ENCODE assay signal across 24 cellular contexts in the genomic region with DNA sequence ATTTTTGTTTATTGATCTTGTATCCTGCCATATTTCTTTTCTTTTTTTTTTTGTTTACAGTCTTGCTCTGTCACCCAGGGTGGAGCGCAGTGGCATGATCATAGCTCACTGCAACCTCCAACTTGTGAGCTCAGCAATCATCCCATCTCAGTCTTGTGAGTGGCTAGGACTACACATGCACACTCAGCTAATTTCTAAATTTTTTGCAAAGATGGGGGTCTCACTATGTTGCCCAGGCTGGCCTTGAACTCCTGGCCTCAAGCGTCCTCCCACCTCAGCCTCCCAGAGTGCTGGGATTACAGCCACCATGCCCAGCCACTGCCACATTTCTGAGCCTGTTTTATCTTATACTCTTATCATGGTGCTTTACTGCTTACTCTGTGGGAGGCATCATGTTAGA. TPM values are rescaled to one million over a fixed set of nuclear protein-coding genes. Genes with fewer than 3 reads are reported as not detected.
DNase-seq lines count a peak whose midpoint lies in the region; ATAC-seq, FAIRE-seq and TF ChIP-seq lines count a peak whose summit lies in the region.
"Had no signal": no experiment of that assay in that cellular context is flagged by ENCODE, and none has a peak within 500 bp of the region (broad histone marks: within the 10 kb centered on the region; RNA-seq: fewer than 3 reads in every experiment).

No MANE protein-coding gene starts in this region.

- CTCF ChIA-PET in HepG2 (lab: Yijun Ruan, JAX; ENCODE audit: low intra/inter-chr PET ratio, low total read pairs) = no interaction called here
- CTCF ChIA-PET in K562 (lab: Yijun Ruan, JAX; ENCODE audit: low intra/inter-chr PET ratio) = no interaction called here
- CTCF ChIA-PET in PC-9 (lab: Charles Lee) = no interaction called here

- DNase-seq in HepG2 (ENCODE audit: low spot score) = no peak
- DNase-seq in right lobe of liver = no peak
- no peak for DNase-seq in K562 (ENCODE audit: extremely low read depth in 1 of 4, low spot score in 3 of 4)
- DNase-seq in PC-9 = no peak
- DNase-seq in NCI-H226 = no peak
- DNase-seq: ACHN; BE2C; C1 segment of cervical spinal cord; CD4-positive, alpha-beta memory T cell; CD4-positive, CD25-positive, alpha-beta regulatory T cell; CD8-positive, alpha-beta memory T cell; COR-L47; DMS 273 treated with DMSO at 0.1 percent for 48 hours; DMS153; DMS53; DMS79; DND-41; EL; GDM1 had no signal

- H3K9me1 ChIP-seq in K562 (ENCODE audit: control insufficient read depth, insufficient read depth, low read length) = no peaks in the 10 kb centered on the region

- BruUV-seq in HepG2 (replicated peaks; lab: Mats Ljungman, UMichigan) (no TSS peak), K562 (replicated peaks; lab: Mats Ljungman, UMichigan) (no TSS peak), PC-9 (replicated peaks; lab: Mats Ljungman, UMichigan) (no TSS peak)

- no peaks in the 10 kb centered on the region for H3K4me1 ChIP-seq in HepG2 (ENCODE audit: insufficient read depth, low read length)
- no peaks in the 10 kb centered on the region for H3K4me1 ChIP-seq in right lobe of liver
- no peaks in the 10 kb centered on the region for H3K4me1 ChIP-seq in K562 (replicated peaks in 1 of 2; ENCODE audit: control insufficient read depth in 2 of 2, insufficient read depth in 2 of 2, low read length in 2 of 2)
- H3K4me1 ChIP-seq in PC-9 (replicated peaks; ENCODE audit: insufficient read depth) = no peaks in the 10 kb centered on the region
- H3K4me1 ChIP-seq: BE2C had no signal

- H3K27ac ChIP-seq in HepG2 (ENCODE audit: extremely low read length, insufficient read depth, low read length) (no peak overlapping the region), right lobe of liver (no peak overlapping the region), K562 (ENCODE audit: extremely low read depth, low read depth, low read length) (no peak overlapping the region), PC-9 (no peak overlapping the region)
- H3K27ac ChIP-seq: 22Rv1, BLaER1 had no signal

- TF ChIP-seq POLR2A in HepG2 (IDR thresholded peaks at IDR 0.05; ENCODE audit: insufficient read depth in 1 of 2, low read depth in 2 of 2, low read length in 2 of 2) (no peak), right lobe of liver (IDR thresholded peaks at IDR 0.05) (no peak), K562 (conservative IDR thresholded peaks at IDR 0.05) (no peak)

- 52% methylated on average over 2 of the region's 2 CpGs for WGBS in HepG2 (ENCODE audit: low lambda C conversion rate)
- 100% methylated on average over 1 of the region's 2 CpGs for WGBS in right lobe of liver (ENCODE audit: insufficient coverage, low coverage, low lambda C conversion rate, missing lambda C conversion rate)
- 20% methylated on average over 2 of the region's 2 CpGs for WGBS in K562 (ENCODE audit: insufficient coverage, low coverage, missing lambda C conversion rate)

- H3F3A ChIP-seq in PC-9 (ENCODE audit: insufficient read depth, low read depth) = peaks cover 3% of the 10 kb centered on the region; the same call in 1 of the 2 replicates

- H3K79me2 ChIP-seq in HepG2 (ENCODE audit: insufficient read depth, low read length) (no peaks in the 10 kb centered on the region), K562 (ENCODE audit: control insufficient read depth, insufficient read depth, low read length) (no peaks in the 10 kb centered on the region), PC-9 (ENCODE audit: low read depth) (no peaks in the 10 kb centered on the region)

- no peak overlapping the region for H2AFZ ChIP-seq in HepG2 (ENCODE audit: low read length)
- H2AFZ ChIP-seq in K562 (ENCODE audit: low read depth, low read length) = no peak overlapping the region
- no peak overlapping the region for H2AFZ ChIP-seq in PC-9

- H3K4me3 ChIP-seq in HepG2 (replicated peaks in 1 of 3; ENCODE audit: insufficient read depth in 1 of 3, low read depth in 2 of 3, low read length in 3 of 3) (no peak overlapping the region), right lobe of liver (no peak overlapping the region), K562 (no peak overlapping the region), PC-9 (no peak overlapping the region)
- H3K4me3 ChIP-seq: BLaER1, GM12878 had no signal

- peaks cover 0 to 4% of the 10 kb centered on the region in 2 experiments; a peak in 1 of 5 replicates for H3K27me3 ChIP-seq in HepG2 (ENCODE audit: control insufficient read depth in 1 of 2, insufficient read depth in 2 of 2, low read length in 2 of 2)
- no peaks in the 10 kb centered on the region for H3K27me3 ChIP-seq in right lobe of liver
- H3K27me3 ChIP-seq in K562 (ENCODE audit: control insufficient read depth in 2 of 2, insufficient read depth in 2 of 2, low read length in 2 of 2) = peaks cover 24 to 26% of the 10 kb centered on the region in 2 experiments; a peak in 4 of 5 replicates
- no peaks in the 10 kb centered on the region for H3K27me3 ChIP-seq in PC-9 (ENCODE audit: insufficient read depth, low read depth)
- H3K27me3 ChIP-seq: BE2C, BLaER1 had no signal

- no peak overlapping the region for H3K4me2 ChIP-seq in HepG2 (ENCODE audit: low read depth, low read length)
- no peak overlapping the region for H3K4me2 ChIP-seq in K562 (ENCODE audit: insufficient read depth, low read length)
- H3K4me2 ChIP-seq in PC-9 = no peak overlapping the region
- H3K4me2 ChIP-seq: BLaER1 had no signal

- in situ Hi-C loops in HepG2 (cut with HindIII; ENCODE audit: extremely low pct_ligation_motif_present, low pct_unique_long_range_greater_than_20kb) (no loop called here), K562 (cut with MboI) (no loop called here)

- no peaks in the 10 kb centered on the region for H3K36me3 ChIP-seq in HepG2 (replicated peaks in 1 of 2; ENCODE audit: control insufficient read depth in 1 of 2, insufficient read depth in 2 of 2, low read length in 2 of 2)
- no peaks in the 10 kb centered on the region for H3K36me3 ChIP-seq in right lobe of liver
- no peaks in the 10 kb centered on the region for H3K36me3 ChIP-seq in K562 (ENCODE audit: control insufficient read depth, insufficient read depth, low read length)
- H3K36me3 ChIP-seq in PC-9 (ENCODE audit: low read depth) = no peaks in the 10 kb centered on the region
- H3K36me3 ChIP-seq: BE2C, BLaER1 had no signal

- no peak overlapping the region for H3K9ac ChIP-seq in HepG2 (ENCODE audit: insufficient read depth, low read depth, low read length)
- H3K9ac ChIP-seq in K562 (ENCODE audit: insufficient read depth in 1 of 2, low read depth in 2 of 2, low read length in 2 of 2) = no peak overlapping the region
- H3K9ac ChIP-seq: BLaER1 had no signal

- no peaks in the 10 kb centered on the region for H4K20me1 ChIP-seq in HepG2 (ENCODE audit: insufficient read depth, low read length)
- H4K20me1 ChIP-seq in K562 (replicated peaks; ENCODE audit: control insufficient read depth, insufficient read depth, low read length) = no peaks in the 10 kb centered on the region
- H4K20me1 ChIP-seq in PC-9 (ENCODE audit: insufficient read depth) = no peaks in the 10 kb centered on the region
- H4K20me1 ChIP-seq: BLaER1 had no signal

- TF ChIP-seq RAD21 in HepG2 (CRISPR knock-in tag; IDR thresholded peaks at IDR 0.05) (no peak), K562 (CRISPR knock-in tag; conservative IDR thresholded peaks at IDR 0.05 in 1 of 2, IDR thresholded peaks at IDR 0.05 in 1 of 2) (no peak)

- POLR2A ChIA-PET in HepG2 (lab: Yijun Ruan, JAX) = no interaction called here
- POLR2A ChIA-PET in K562 (lab: Yijun Ruan, JAX) = interaction anchor here (0.6 kb wide), 1 partner anchor 43 kb away, joined by 3 read pairs; no protein-coding TSS in a partner anchor
- POLR2A ChIA-PET in PC-9 (lab: Charles Lee; ENCODE audit: unreplicated experiment) = interaction anchor here (0.7 kb wide), 1 partner anchor 171 kb away, joined by 10 read pairs; no protein-coding TSS in a partner anchor

- no peak for FAIRE-seq in HepG2 (lab: Jason Lieb, UNC)
- FAIRE-seq in K562 (lab: Jason Lieb, UNC) = no peak
- FAIRE-seq: GM12878, GM12892, GM18507 had no signal

- H3K9me3 ChIP-seq in HepG2 (ENCODE audit: low read length) = no peaks in the 10 kb centered on the region
- H3K9me3 ChIP-seq in right lobe of liver = no peaks in the 10 kb centered on the region
- H3K9me3 ChIP-seq in K562 (replicated peaks; ENCODE audit: control insufficient read depth, insufficient read depth, low read depth, low read length) = no peaks in the 10 kb centered on the region
- H3K9me3 ChIP-seq in PC-9 (ENCODE audit: insufficient read depth, low read depth) = no peaks in the 10 kb centered on the region
- H3K9me3 ChIP-seq: BE2C had no signal

- ATAC-seq in HepG2 = no peak
- ATAC-seq in right lobe of liver = no peak
- no peak for ATAC-seq in K562
- ATAC-seq: GM12878 had no signal

- TF ChIP-seq EP300 in HepG2 (IDR thresholded peaks at IDR 0.05; ENCODE audit: low read depth in 2 of 2, low read length in 2 of 2) (no peak), HepG2 (CRISPR knock-in tag; IDR thresholded peaks at IDR 0.05; ENCODE audit: borderline replicate concordance) (no peak), K562 (IDR thresholded peaks at IDR 0.05; ENCODE audit: low read length) (no peak)

- TF ChIP-seq CTCF in HepG2 (CRISPR knock-in tag; IDR thresholded peaks at IDR 0.05) = no peak
- TF ChIP-seq CTCF in right lobe of liver (IDR thresholded peaks at IDR 0.05) = no peak
- no peak for TF ChIP-seq CTCF in K562 (IDR thresholded peaks at IDR 0.05 in 2 of 3, conservative IDR thresholded peaks at IDR 0.05 in 1 of 3; ENCODE audit: insufficient read depth in 2 of 3, low read depth in 1 of 3, low read length in 3 of 3)
- no peak for TF ChIP-seq CTCF in PC-9 (conservative IDR thresholded peaks at IDR 0.05)

- intact Hi-C loops in HepG2 (cut with micrococcal nuclease; ENCODE audit: unreplicated experiment) = no loop called here
- intact Hi-C loops in right lobe of liver (cut with DNase I) = no loop called here
- intact Hi-C loops in K562 (cut with micrococcal nuclease) = no loop called here
- intact Hi-C loops in PC-9 (cut with micrococcal nuclease; ENCODE audit: unreplicated experiment) = no loop called here

- H3K9me2 ChIP-seq in PC-9 (ENCODE audit: insufficient read depth) = no peaks in the 10 kb centered on the region

RNA-seq across cellular contexts. Expression of a gene that starts 46.0 kb away (rescaled TPM):
- 43.5 and 75.4 TPM in 2 replicates for total RNA-seq in HepG2 (2016; rRNA removed; fragmentation: Illumina TruSeq; extraction: Trizol)
- 196 and 227 TPM in 2 replicates for total RNA-seq in HepG2 (2016; cell fraction: cytosol; rRNA removed; fragmentation: Illumina TruSeq; extraction: Trizol; ENCODE audit: low read depth)
- 44.4 and 68.0 TPM in 2 replicates for total RNA-seq in HepG2 (2016; cell fraction: insoluble cytoplasmic fraction; rRNA removed; fragmentation: Illumina TruSeq; extraction: Trizol)
- total RNA-seq in HepG2 (2016; cell fraction: membrane; rRNA removed; fragmentation: Illumina TruSeq; extraction: Trizol) = 54.9 and 65.8 TPM in 2 replicates
- total RNA-seq in HepG2 (2016; cell fraction: nucleus; rRNA removed; fragmentation: Illumina TruSeq; extraction: Trizol) = 58.0 and 68.3 TPM in 2 replicates
- polyA plus RNA-seq in HepG2 (2011; rRNA removed) = 32.3 and 33.6 TPM in 2 replicates
- 14.1 and 18.4 TPM in 2 replicates for polyA plus RNA-seq in HepG2 (2011; cell fraction: cytosol; rRNA removed)
- 25.8 and 30.7 TPM in 2 replicates for polyA plus RNA-seq in HepG2 (2011; cell fraction: nucleus; rRNA removed)
- 21.2 and 22.6 TPM in 2 replicates for polyA plus RNA-seq in HepG2 (2012)
- 3.1 and 4.1 TPM in 2 replicates for polyA plus RNA-seq in HepG2 (2016; cell fraction: cytosol; fragmentation: Illumina TruSeq; extraction: Trizol; ENCODE audit: low read depth)
- 37.1 and 39.7 TPM in 2 replicates for polyA plus RNA-seq in HepG2 (2016; cell fraction: insoluble cytoplasmic fraction; fragmentation: Illumina TruSeq; extraction: Trizol; ENCODE audit: low read depth)
- 7.0 and 7.1 TPM in 2 replicates for polyA plus RNA-seq in HepG2 (2016; cell fraction: membrane; fragmentation: Illumina TruSeq; extraction: Trizol; ENCODE audit: low read depth)
- 28.0 and 32.6 TPM in 2 replicates for polyA plus RNA-seq in HepG2 (2016; cell fraction: nucleus; fragmentation: Illumina TruSeq; extraction: Trizol; ENCODE audit: insufficient read depth, low read depth)
- polyA minus RNA-seq in HepG2 (2011; rRNA and poly(A)+ RNA removed; ENCODE audit: low replicate concordance) = 115 and 131 TPM in 2 replicates
- 49.2 and 66.9 TPM in 2 replicates for polyA minus RNA-seq in HepG2 (2011; cell fraction: cytosol; rRNA and poly(A)+ RNA removed)
- polyA minus RNA-seq in HepG2 (2011; cell fraction: nucleus; rRNA and poly(A)+ RNA removed) = 192 and 216 TPM in 2 replicates
- 10 to 100 TPM; 24.0 to 39.6 (median 35.1) TPM for total RNA-seq in right lobe of liver
- 80.7 and 221 TPM in 2 replicates for total RNA-seq in K562 (2011; cell fraction: chromatin; rRNA removed; ENCODE audit: low replicate concordance)
- 23.3 and 38.8 TPM in 2 replicates for total RNA-seq in K562 (2011; cell fraction: nucleolus; rRNA removed)
- total RNA-seq in K562 (2011; cell fraction: nucleoplasm; rRNA removed) = 104 and 220 TPM in 2 replicates
- 19.4 and 19.8 TPM in 2 replicates for total RNA-seq in K562 (2014; rRNA removed)
- 61.2 and 71.7 TPM in 2 replicates for total RNA-seq in K562 (2014; rRNA removed; fragmentation: Illumina TruSeq; extraction: Trizol)
- total RNA-seq in K562 (2015; rRNA removed; fragmentation: Illumina TruSeq; extraction: Trizol) = 50.6 and 56.0 TPM in 2 replicates
- total RNA-seq in K562 (2021) = 50.5 and 56.5 TPM in 2 replicates
- 80.4 and 84.7 TPM in 2 replicates for polyA plus RNA-seq in K562 (2011; rRNA removed)
- 21.2 and 44.7 TPM in 2 replicates for polyA plus RNA-seq in K562 (2011; cell fraction: cytosol; rRNA removed)
- polyA plus RNA-seq in K562 (2011; cell fraction: nucleus; rRNA removed) = 65.4 and 98.1 TPM in 2 replicates
- polyA plus RNA-seq in K562 (2012) = 25.1 and 29.8 TPM in 2 replicates
- 32.0 and 38.9 TPM in 2 replicates for polyA plus RNA-seq in K562 (2014; fragmentation: Illumina TruSeq; extraction: Trizol)
- 10 to 100 TPM; 27.0 to 68.8 TPM for polyA plus RNA-seq in K562 (2014; fragmentation: Nextera tagmentation; extraction: Ambion mirVana)
- polyA plus RNA-seq in K562 (2014; rRNA removed) = 18.6 and 19.1 TPM in 2 replicates
- polyA minus RNA-seq in K562 (2011; rRNA and poly(A)+ RNA removed) = 282 and 370 TPM in 2 replicates
- polyA minus RNA-seq in K562 (2011; cell fraction: cytosol; rRNA and poly(A)+ RNA removed) = 55.7 and 56.6 TPM in 2 replicates
- polyA minus RNA-seq in K562 (2011; cell fraction: nucleus; rRNA and poly(A)+ RNA removed) = 62.1 and 148 TPM in 2 replicates
- 60.1 and 61.1 TPM in 2 replicates for total RNA-seq in PC-9 (2021)
